Comparison of ENCODE assay signal across 1 cellular context in the genomic region with DNA sequence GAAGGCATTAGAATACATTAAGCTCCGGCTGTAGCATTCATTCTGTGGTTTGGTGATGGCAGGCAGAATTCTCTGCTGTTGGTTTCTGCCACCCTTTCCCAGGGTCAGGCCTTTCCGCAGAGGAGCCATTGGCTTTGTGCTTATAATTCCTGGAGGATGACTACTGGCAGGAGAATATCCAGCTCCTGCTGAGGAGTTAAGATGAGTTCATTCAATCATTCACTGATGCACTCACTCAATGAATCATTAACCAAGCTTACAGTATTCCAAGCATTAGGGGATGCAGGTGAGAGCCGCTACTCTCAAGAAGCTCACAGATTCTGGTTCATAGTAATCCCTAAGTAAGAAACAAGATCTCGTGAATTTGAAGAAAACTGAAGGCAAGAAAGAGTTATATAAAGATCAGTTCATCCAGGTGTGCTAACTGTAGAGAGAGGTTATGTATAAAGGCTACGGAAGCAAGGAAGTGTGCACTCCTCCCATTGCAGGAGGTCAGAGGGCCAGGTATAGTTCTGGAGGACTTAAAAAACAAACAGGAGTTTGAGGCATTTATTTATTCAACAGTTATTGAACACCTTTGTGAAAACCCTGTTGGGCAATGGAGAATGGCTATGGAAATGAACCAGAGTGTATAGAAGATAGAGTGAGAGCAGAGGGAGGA.
TF ChIP-seq lines count a peak whose summit lies in the region.

No MANE protein-coding gene starts in this region.

TF ChIP-seq in HepG2, 621 proteins besides CTCF, POLR2A, EP300 and RAD21 (continued from another document and continues in another):
- TF ChIP-seq, protein P1, sequence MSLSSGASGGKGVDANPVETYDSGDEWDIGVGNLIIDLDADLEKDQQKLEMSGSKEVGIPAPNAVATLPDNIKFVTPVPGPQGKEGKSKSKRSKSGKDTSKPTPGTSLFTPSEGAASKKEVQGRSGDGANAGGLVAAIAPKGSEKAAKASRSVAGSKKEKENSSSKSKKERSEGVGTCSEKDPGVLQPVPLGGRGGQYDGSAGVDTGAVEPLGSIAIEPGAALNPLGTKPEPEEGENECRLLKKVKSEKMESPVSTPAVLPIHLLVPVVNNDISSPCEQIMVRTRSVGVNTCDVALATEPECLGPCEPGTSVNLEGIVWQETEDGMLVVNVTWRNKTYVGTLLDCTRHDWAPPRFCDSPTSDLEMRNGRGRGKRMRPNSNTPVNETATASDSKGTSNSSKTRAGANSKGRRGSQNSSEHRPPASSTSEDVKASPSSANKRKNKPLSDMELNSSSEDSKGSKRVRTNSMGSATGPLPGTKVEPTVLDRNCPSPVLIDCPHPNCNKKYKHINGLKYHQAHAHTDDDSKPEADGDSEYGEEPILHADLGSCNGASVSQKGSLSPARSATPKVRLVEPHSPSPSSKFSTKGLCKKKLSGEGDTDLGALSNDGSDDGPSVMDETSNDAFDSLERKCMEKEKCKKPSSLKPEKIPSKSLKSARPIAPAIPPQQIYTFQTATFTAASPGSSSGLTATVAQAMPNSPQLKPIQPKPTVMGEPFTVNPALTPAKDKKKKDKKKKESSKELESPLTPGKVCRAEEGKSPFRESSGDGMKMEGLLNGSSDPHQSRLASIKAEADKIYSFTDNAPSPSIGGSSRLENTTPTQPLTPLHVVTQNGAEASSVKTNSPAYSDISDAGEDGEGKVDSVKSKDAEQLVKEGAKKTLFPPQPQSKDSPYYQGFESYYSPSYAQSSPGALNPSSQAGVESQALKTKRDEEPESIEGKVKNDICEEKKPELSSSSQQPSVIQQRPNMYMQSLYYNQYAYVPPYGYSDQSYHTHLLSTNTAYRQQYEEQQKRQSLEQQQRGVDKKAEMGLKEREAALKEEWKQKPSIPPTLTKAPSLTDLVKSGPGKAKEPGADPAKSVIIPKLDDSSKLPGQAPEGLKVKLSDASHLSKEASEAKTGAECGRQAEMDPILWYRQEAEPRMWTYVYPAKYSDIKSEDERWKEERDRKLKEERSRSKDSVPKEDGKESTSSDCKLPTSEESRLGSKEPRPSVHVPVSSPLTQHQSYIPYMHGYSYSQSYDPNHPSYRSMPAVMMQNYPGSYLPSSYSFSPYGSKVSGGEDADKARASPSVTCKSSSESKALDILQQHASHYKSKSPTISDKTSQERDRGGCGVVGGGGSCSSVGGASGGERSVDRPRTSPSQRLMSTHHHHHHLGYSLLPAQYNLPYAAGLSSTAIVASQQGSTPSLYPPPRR (CRISPR knock-in tag; IDR thresholded peaks at IDR 0.05; ENCODE audit: borderline replicate concordance) = peak; percentile 86
- TF ChIP-seq HMG20A (CRISPR knock-in tag; IDR thresholded peaks at IDR 0.05; ENCODE audit: borderline replicate concordance) = peak; percentile 13; the same call in 1 of the 2 replicates
- TF ChIP-seq CREB1 (IDR thresholded peaks at IDR 0.05) = no peak
- no peak for TF ChIP-seq CREB1 (CRISPR knock-in tag; IDR thresholded peaks at IDR 0.05)
- no peak for TF ChIP-seq DMAP1 (CRISPR knock-in tag; IDR thresholded peaks at IDR 0.05)
- TF ChIP-seq, protein P2, sequence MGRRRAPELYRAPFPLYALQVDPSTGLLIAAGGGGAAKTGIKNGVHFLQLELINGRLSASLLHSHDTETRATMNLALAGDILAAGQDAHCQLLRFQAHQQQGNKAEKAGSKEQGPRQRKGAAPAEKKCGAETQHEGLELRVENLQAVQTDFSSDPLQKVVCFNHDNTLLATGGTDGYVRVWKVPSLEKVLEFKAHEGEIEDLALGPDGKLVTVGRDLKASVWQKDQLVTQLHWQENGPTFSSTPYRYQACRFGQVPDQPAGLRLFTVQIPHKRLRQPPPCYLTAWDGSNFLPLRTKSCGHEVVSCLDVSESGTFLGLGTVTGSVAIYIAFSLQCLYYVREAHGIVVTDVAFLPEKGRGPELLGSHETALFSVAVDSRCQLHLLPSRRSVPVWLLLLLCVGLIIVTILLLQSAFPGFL (CRISPR knock-in tag; IDR thresholded peaks at IDR 0.05) = no peak
- TF ChIP-seq ZNF598 (CRISPR knock-in tag; IDR thresholded peaks at IDR 0.05; ENCODE audit: borderline replicate concordance) = no peak
- TF ChIP-seq ZMAT3 (CRISPR knock-in tag; conservative IDR thresholded peaks at IDR 0.05) = no peak
- TF ChIP-seq, protein P3, sequence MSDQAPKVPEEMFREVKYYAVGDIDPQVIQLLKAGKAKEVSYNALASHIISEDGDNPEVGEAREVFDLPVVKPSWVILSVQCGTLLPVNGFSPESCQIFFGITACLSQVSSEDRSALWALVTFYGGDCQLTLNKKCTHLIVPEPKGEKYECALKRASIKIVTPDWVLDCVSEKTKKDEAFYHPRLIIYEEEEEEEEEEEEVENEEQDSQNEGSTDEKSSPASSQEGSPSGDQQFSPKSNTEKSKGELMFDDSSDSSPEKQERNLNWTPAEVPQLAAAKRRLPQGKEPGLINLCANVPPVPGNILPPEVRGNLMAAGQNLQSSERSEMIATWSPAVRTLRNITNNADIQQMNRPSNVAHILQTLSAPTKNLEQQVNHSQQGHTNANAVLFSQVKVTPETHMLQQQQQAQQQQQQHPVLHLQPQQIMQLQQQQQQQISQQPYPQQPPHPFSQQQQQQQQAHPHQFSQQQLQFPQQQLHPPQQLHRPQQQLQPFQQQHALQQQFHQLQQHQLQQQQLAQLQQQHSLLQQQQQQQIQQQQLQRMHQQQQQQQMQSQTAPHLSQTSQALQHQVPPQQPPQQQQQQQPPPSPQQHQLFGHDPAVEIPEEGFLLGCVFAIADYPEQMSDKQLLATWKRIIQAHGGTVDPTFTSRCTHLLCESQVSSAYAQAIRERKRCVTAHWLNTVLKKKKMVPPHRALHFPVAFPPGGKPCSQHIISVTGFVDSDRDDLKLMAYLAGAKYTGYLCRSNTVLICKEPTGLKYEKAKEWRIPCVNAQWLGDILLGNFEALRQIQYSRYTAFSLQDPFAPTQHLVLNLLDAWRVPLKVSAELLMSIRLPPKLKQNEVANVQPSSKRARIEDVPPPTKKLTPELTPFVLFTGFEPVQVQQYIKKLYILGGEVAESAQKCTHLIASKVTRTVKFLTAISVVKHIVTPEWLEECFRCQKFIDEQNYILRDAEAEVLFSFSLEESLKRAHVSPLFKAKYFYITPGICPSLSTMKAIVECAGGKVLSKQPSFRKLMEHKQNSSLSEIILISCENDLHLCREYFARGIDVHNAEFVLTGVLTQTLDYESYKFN (CRISPR knock-in tag; conservative IDR thresholded peaks at IDR 0.05) = peak; percentile 73
- no peak for TF ChIP-seq EED (CRISPR knock-in tag; IDR thresholded peaks at IDR 0.05)
- TF ChIP-seq ZNF564 (CRISPR knock-in tag; IDR thresholded peaks at IDR 0.05) = no peak
- no peak for TF ChIP-seq SMAD1 (CRISPR knock-in tag; IDR thresholded peaks at IDR 0.05; ENCODE audit: borderline replicate concordance, low read depth)
- TF ChIP-seq, protein P4, sequence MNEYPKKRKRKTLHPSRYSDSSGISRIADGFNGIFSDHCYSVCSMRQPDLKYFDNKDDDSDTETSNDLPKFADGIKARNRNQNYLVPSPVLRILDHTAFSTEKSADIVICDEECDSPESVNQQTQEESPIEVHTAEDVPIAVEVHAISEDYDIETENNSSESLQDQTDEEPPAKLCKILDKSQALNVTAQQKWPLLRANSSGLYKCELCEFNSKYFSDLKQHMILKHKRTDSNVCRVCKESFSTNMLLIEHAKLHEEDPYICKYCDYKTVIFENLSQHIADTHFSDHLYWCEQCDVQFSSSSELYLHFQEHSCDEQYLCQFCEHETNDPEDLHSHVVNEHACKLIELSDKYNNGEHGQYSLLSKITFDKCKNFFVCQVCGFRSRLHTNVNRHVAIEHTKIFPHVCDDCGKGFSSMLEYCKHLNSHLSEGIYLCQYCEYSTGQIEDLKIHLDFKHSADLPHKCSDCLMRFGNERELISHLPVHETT (CRISPR knock-in tag; conservative IDR thresholded peaks at IDR 0.05) = no peak
- peak; percentile 72 for TF ChIP-seq ZEB1 (IDR thresholded peaks at IDR 0.05; ENCODE audit: insufficient replicate concordance, low read depth)
- TF ChIP-seq SOX5 (CRISPR knock-in tag; IDR thresholded peaks at IDR 0.05; ENCODE audit: borderline replicate concordance) = peak; percentile 31; the same call in 1 of the 2 replicates
- TF ChIP-seq, protein P5, sequence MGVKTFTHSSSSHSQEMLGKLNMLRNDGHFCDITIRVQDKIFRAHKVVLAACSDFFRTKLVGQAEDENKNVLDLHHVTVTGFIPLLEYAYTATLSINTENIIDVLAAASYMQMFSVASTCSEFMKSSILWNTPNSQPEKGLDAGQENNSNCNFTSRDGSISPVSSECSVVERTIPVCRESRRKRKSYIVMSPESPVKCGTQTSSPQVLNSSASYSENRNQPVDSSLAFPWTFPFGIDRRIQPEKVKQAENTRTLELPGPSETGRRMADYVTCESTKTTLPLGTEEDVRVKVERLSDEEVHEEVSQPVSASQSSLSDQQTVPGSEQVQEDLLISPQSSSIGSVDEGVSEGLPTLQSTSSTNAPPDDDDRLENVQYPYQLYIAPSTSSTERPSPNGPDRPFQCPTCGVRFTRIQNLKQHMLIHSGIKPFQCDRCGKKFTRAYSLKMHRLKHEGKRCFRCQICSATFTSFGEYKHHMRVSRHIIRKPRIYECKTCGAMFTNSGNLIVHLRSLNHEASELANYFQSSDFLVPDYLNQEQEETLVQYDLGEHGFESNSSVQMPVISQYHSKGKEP (CRISPR knock-in tag; IDR thresholded peaks at IDR 0.05) = no peak
- peak; percentile 12; the same call in 1 of the 2 replicates for TF ChIP-seq FOSL2 (CRISPR knock-in tag; IDR thresholded peaks at IDR 0.05)
- no peak for TF ChIP-seq MED13 (CRISPR knock-in tag; IDR thresholded peaks at IDR 0.05)
- peak; percentile 94 for TF ChIP-seq HHEX (CRISPR knock-in tag; IDR thresholded peaks at IDR 0.05)
- TF ChIP-seq NR2F2 (IDR thresholded peaks at IDR 0.05; ENCODE audit: borderline replicate concordance, low read depth) = peak; percentile 74
- no peak for TF ChIP-seq NBN (conservative IDR thresholded peaks at IDR 0.05)
- TF ChIP-seq HDAC1 (CRISPR knock-in tag; IDR thresholded peaks at IDR 0.05) = peak; percentile 40; the same call in 1 of the 2 replicates
- no peak for TF ChIP-seq MTA1 (CRISPR knock-in tag; IDR thresholded peaks at IDR 0.05; ENCODE audit: borderline replicate concordance)
- no peak for TF ChIP-seq RELA (CRISPR knock-in tag; IDR thresholded peaks at IDR 0.05)
- TF ChIP-seq, protein P6, sequence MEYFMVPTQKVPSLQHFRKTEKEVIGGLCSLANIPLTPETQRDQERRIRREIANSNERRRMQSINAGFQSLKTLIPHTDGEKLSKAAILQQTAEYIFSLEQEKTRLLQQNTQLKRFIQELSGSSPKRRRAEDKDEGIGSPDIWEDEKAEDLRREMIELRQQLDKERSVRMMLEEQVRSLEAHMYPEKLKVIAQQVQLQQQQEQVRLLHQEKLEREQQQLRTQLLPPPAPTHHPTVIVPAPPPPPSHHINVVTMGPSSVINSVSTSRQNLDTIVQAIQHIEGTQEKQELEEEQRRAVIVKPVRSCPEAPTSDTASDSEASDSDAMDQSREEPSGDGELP (IDR thresholded peaks at IDR 0.05; ENCODE audit: borderline replicate concordance, low read depth) = no peak
- no peak for TF ChIP-seq ZNF331 (CRISPR knock-in tag; IDR thresholded peaks at IDR 0.05)
- TF ChIP-seq, protein P7, sequence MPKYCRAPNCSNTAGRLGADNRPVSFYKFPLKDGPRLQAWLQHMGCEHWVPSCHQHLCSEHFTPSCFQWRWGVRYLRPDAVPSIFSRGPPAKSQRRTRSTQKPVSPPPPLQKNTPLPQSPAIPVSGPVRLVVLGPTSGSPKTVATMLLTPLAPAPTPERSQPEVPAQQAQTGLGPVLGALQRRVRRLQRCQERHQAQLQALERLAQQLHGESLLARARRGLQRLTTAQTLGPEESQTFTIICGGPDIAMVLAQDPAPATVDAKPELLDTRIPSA (CRISPR knock-in tag; IDR thresholded peaks at IDR 0.05; ENCODE audit: borderline replicate concordance) = no peak
- TF ChIP-seq TGIF2 (CRISPR knock-in tag; IDR thresholded peaks at IDR 0.05) = no peak
- no peak for TF ChIP-seq ATF1 (CRISPR knock-in tag; IDR thresholded peaks at IDR 0.05)
- TF ChIP-seq ZNF383 (CRISPR knock-in tag; IDR thresholded peaks at IDR 0.05; ENCODE audit: borderline replicate concordance) = no peak
- no peak for TF ChIP-seq CCDC6 (CRISPR knock-in tag; IDR thresholded peaks at IDR 0.05)
- no peak for TF ChIP-seq YY1 (IDR thresholded peaks at IDR 0.05; ENCODE audit: insufficient read depth, insufficient replicate concordance, low read depth, low read length)
- TF ChIP-seq, protein P8, sequence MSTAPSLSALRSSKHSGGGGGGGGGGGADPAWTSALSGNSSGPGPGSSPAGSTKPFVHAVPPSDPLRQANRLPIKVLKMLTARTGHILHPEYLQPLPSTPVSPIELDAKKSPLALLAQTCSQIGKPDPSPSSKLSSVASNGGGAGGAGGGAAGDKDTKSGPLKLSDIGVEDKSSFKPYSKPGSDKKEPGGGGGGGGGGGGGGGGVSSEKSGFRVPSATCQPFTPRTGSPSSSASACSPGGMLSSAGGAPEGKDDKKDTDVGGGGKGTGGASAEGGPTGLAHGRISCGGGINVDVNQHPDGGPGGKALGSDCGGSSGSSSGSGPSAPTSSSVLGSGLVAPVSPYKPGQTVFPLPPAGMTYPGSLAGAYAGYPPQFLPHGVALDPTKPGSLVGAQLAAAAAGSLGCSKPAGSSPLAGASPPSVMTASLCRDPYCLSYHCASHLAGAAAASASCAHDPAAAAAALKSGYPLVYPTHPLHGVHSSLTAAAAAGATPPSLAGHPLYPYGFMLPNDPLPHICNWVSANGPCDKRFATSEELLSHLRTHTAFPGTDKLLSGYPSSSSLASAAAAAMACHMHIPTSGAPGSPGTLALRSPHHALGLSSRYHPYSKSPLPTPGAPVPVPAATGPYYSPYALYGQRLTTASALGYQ (CRISPR knock-in tag; IDR thresholded peaks at IDR 0.05) = 0 out of 2 replicates have a peak, but pooled peaks have one; percentile 27
- no peak for TF ChIP-seq FOXP1 (IDR thresholded peaks at IDR 0.05)
- TF ChIP-seq FOXP1 (CRISPR knock-in tag; IDR thresholded peaks at IDR 0.05) = peak; percentile 41
- TF ChIP-seq KLF16 (CRISPR knock-in tag; IDR thresholded peaks at IDR 0.05) = no peak
- TF ChIP-seq FOXA3 (CRISPR knock-in tag; IDR thresholded peaks at IDR 0.05) = peak; percentile 48; the same call in 1 of the 2 replicates
- TF ChIP-seq ADNP (CRISPR knock-in tag; IDR thresholded peaks at IDR 0.05) = no peak
- TF ChIP-seq, protein P9, sequence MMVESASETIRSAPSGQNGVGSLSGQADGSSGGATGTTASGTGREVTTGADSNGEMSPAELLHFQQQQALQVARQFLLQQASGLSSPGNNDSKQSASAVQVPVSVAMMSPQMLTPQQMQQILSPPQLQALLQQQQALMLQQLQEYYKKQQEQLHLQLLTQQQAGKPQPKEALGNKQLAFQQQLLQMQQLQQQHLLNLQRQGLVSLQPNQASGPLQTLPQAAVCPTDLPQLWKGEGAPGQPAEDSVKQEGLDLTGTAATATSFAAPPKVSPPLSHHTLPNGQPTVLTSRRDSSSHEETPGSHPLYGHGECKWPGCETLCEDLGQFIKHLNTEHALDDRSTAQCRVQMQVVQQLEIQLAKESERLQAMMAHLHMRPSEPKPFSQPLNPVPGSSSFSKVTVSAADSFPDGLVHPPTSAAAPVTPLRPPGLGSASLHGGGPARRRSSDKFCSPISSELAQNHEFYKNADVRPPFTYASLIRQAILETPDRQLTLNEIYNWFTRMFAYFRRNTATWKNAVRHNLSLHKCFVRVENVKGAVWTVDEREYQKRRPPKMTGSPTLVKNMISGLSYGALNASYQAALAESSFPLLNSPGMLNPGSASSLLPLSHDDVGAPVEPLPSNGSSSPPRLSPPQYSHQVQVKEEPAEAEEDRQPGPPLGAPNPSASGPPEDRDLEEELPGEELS (CRISPR knock-in tag; IDR thresholded peaks at IDR 0.05) = peak; percentile 64
- TF ChIP-seq MXI1 (IDR thresholded peaks at IDR 0.05; ENCODE audit: borderline replicate concordance, low read depth, low read length) = no peak
- TF ChIP-seq ASH2L (IDR thresholded peaks at IDR 0.05; ENCODE audit: insufficient read length, low read depth, low read length) = no peak
- no peak for TF ChIP-seq ZBTB20 (CRISPR knock-in tag; IDR thresholded peaks at IDR 0.05; ENCODE audit: borderline replicate concordance, low read depth)
- TF ChIP-seq ZNF674 (CRISPR knock-in tag; IDR thresholded peaks at IDR 0.05; ENCODE audit: low read depth) = no peak
- peak; percentile 30 for TF ChIP-seq CEBPG (CRISPR knock-in tag; IDR thresholded peaks at IDR 0.05)
- TF ChIP-seq GATA4 (IDR thresholded peaks at IDR 0.05; ENCODE audit: borderline replicate concordance, low read depth) = no peak
- no peak for TF ChIP-seq NPAS2 (CRISPR knock-in tag; IDR thresholded peaks at IDR 0.05; ENCODE audit: borderline replicate concordance)
